In the genomic region with DNA sequence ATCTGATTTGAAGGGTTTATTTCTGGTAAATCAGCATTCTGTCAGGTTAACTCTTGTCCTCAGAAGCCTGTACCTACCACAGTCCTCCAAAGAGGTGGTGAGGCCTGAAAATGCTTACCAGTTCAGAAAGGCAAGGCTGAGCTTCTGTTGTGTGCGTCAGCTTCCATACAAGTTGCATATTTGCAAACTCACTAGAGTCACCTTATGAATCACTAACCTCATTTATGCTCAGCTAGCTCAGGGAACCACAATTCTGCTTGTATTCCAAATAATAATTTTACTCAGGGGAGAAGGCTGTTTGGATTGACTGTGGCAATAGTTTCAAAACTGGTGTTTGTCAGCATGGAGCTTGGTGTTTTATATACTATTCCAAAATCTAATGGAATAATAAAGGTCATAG, we compare ENCODE assay signal across 13 cellular contexts.
DNase-seq lines count a peak whose midpoint lies in the region; ATAC-seq and TF ChIP-seq lines count a peak whose summit lies in the region.
"Had no signal": no experiment of that assay in that cellular context is flagged by ENCODE, and none has a peak within 500 bp of the region (broad histone marks: within the 10 kb centered on the region; RNA-seq: fewer than 3 reads in every experiment).

No MANE protein-coding gene starts in this region.

- peaks cover 20% of the 10 kb centered on the region for H3F3A ChIP-seq in SK-N-SH (replicated peaks; ENCODE audit: insufficient read depth)

- no peaks in the 10 kb centered on the region for H4K20me1 ChIP-seq in SK-N-SH (ENCODE audit: insufficient read depth)

- ATAC-seq in sciatic nerve (peak; percentile 85), HG03432 (IDR thresholded peaks at IDR 0.05; ENCODE audit: unreplicated experiment) (no peak)

- H3K4me1 ChIP-seq in SK-N-SH (ENCODE audit: control insufficient read depth in 1 of 2, insufficient read depth in 2 of 2, low read depth in 1 of 2, low read length in 1 of 2), result peaks cover 11 to 19% of the 10 kb centered on the region in 2 experiments; a peak in 2 of 4 replicates
- H3K4me1 ChIP-seq: Caco-2, sigmoid colon had no signal

- 0 out of 4 replicates have a peak, but pooled peaks of 1 of the 2 experiments have one; percentile 16 for TF ChIP-seq EP300 in SK-N-SH (IDR thresholded peaks at IDR 0.05; ENCODE audit: borderline replicate concordance in 1 of 2, low read depth in 1 of 2, low read length in 1 of 2)

- H3K9me3 ChIP-seq in SK-N-SH, result no peaks in the 10 kb centered on the region
- H3K9me3 ChIP-seq: Caco-2, sigmoid colon had no signal

- WGBS in SK-N-SH (ENCODE audit: low lambda C conversion rate), result no CpG with 5 or more reads among the region's 1 CpG

- POLR2A ChIA-PET in SK-N-SH (lab: Yijun Ruan, JAX), result no interaction called here

- H3K27ac ChIP-seq in SK-N-SH (ENCODE audit: low read depth in 2 of 2, low read length in 1 of 2), result peak overlapping the region in 1 of 2 experiments; percentile 59; a peak in 1 of 4 replicates
- H3K27ac ChIP-seq: sigmoid colon had no signal

- 0 out of 2 replicates have a peak overlapping the region, but pooled peaks have one; percentile 9 for H3K4me2 ChIP-seq in SK-N-SH

- H3K27me3 ChIP-seq in SK-N-SH (ENCODE audit: insufficient read depth), result no peaks in the 10 kb centered on the region
- H3K27me3 ChIP-seq: sigmoid colon had no signal

- DNase-seq in ELR (ENCODE audit: low read depth), result peak; percentile 96
- DNase-seq in SK-N-SH, result no peak
- peak; percentile 97 for DNase-seq in fibroblast of gingiva (ENCODE audit: low read depth)
- no peak for DNase-seq in sciatic nerve (ENCODE audit: low spot score)
- no peak for DNase-seq in DMS153 (lab: John Stamatoyannopoulos, UW)
- DNase-seq in DMS79 treated with DMSO at 0.1 percent for 48 hours (lab: John Stamatoyannopoulos, UW), result no peak
- no peak for DNase-seq in SK-N-DZ (ENCODE audit: low spot score)
- DNase-seq: activated CD4-positive, alpha-beta T cell treated with anti-CD3 and anti-CD28 coated beads, Interleukin-2, amount 50 U/mL, for 48 hours; Caco-2; effector CD4-positive, alpha-beta T cell; NCI-H1417; sigmoid colon had no signal

- no peak overlapping the region for H2AFZ ChIP-seq in SK-N-SH (ENCODE audit: low read depth)

- H3K9me2 ChIP-seq in SK-N-SH, result no peaks in the 10 kb centered on the region

- intact Hi-C loops in sciatic nerve (cut with DNase I), result no loop called here

- no peaks in the 10 kb centered on the region for H3K79me2 ChIP-seq in SK-N-SH (ENCODE audit: insufficient read depth)

- no peak overlapping the region for H3K4me3 ChIP-seq in SK-N-SH (ENCODE audit: low read depth in 2 of 2, low read length in 1 of 2)
- H3K4me3 ChIP-seq: sigmoid colon had no signal

- CTCF ChIA-PET in SK-N-SH (lab: Yijun Ruan, JAX), result interaction anchor here (1.4 kb wide), 1 partner anchor 348 kb away, joined by 3 read pairs; no protein-coding TSS in a partner anchor

- H3K36me3 ChIP-seq in SK-N-SH (replicated peaks in 1 of 2; ENCODE audit: control insufficient read depth in 1 of 2, insufficient read depth in 2 of 2, low read length in 1 of 2), result peaks cover 0 to 11% of the 10 kb centered on the region in 2 experiments
- H3K36me3 ChIP-seq: sigmoid colon had no signal

- no peak for TF ChIP-seq RAD21 in SK-N-SH (IDR thresholded peaks at IDR 0.05; ENCODE audit: low read length)

- no peak for TF ChIP-seq CTCF in SK-N-SH (IDR thresholded peaks at IDR 0.05)

- H3K9ac ChIP-seq in SK-N-SH, result peak overlapping the region; percentile 19; the same call in 1 of the 2 replicates

TF ChIP-seq in SK-N-SH, 30 proteins besides CTCF, POLR2A, EP300 and RAD21 (continues in another document):
- TF ChIP-seq, protein P1, sequence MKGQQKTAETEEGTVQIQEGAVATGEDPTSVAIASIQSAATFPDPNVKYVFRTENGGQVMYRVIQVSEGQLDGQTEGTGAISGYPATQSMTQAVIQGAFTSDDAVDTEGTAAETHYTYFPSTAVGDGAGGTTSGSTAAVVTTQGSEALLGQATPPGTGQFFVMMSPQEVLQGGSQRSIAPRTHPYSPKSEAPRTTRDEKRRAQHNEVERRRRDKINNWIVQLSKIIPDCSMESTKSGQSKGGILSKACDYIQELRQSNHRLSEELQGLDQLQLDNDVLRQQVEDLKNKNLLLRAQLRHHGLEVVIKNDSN (IDR thresholded peaks at IDR 0.05; ENCODE audit: borderline replicate concordance, low read depth), result no peak
- TF ChIP-seq NRF1 (IDR thresholded peaks at IDR 0.05; ENCODE audit: low read depth, low read length) (no peak), RCOR1 (IDR thresholded peaks at IDR 0.05; ENCODE audit: low read length) (no peak), RFX5 (IDR thresholded peaks at IDR 0.05; ENCODE audit: low read length) (no peak), FOXJ3 (CRISPR knock-in tag; IDR thresholded peaks at IDR 0.05) (no peak), FOXM1 (IDR thresholded peaks at IDR 0.05; ENCODE audit: low read depth) (no peak), SMC3 (IDR thresholded peaks at IDR 0.05; ENCODE audit: low read depth, low read length) (no peak), TAF1 (IDR thresholded peaks at IDR 0.05; ENCODE audit: borderline replicate concordance, low read depth, low read length) (no peak), RXRA (IDR thresholded peaks at IDR 0.05; ENCODE audit: borderline replicate concordance, low read depth) (peak; percentile 21; the same call in 1 of the 2 replicates), MXI1 (IDR thresholded peaks at IDR 0.05; ENCODE audit: low read depth, low read length) (no peak), POLR2AphosphoS5 (IDR thresholded peaks at IDR 0.05; ENCODE audit: low read depth, low read length) (no peak), GABPA (IDR thresholded peaks at IDR 0.05; ENCODE audit: low read depth) (no peak), NFIC (IDR thresholded peaks at IDR 0.05; ENCODE audit: borderline replicate concordance) (peak; percentile 27; the same call in 1 of the 2 replicates), EZH2phosphoT487 (IDR thresholded peaks at IDR 0.05; ENCODE audit: borderline replicate concordance, low read depth) (no peak), TEAD4 (IDR thresholded peaks at IDR 0.05; ENCODE audit: borderline replicate concordance, insufficient read depth) (no peak), ELF1 (IDR thresholded peaks at IDR 0.05) (no peak), YY1 (IDR thresholded peaks at IDR 0.05; ENCODE audit: low read depth) (no peak), FOSL2 (IDR thresholded peaks at IDR 0.05; ENCODE audit: borderline replicate concordance, low read depth) (peak; percentile 89), MEF2A (IDR thresholded peaks at IDR 0.05; ENCODE audit: borderline replicate concordance, low read depth) (no peak), TCF12 (IDR thresholded peaks at IDR 0.05) (peak; percentile 55; the same call in 1 of the 2 replicates), GATA2 (CRISPR knock-in tag; IDR thresholded peaks at IDR 0.05) (no peak), JUND (IDR thresholded peaks at IDR 0.05) (peak; percentile 62), CHD2 (IDR thresholded peaks at IDR 0.05; ENCODE audit: low read length, partially characterized antibody) (no peak), SIN3A (IDR thresholded peaks at IDR 0.05; ENCODE audit: borderline replicate concordance, low read depth, low read length) (no peak)
- TF ChIP-seq, protein P2, sequence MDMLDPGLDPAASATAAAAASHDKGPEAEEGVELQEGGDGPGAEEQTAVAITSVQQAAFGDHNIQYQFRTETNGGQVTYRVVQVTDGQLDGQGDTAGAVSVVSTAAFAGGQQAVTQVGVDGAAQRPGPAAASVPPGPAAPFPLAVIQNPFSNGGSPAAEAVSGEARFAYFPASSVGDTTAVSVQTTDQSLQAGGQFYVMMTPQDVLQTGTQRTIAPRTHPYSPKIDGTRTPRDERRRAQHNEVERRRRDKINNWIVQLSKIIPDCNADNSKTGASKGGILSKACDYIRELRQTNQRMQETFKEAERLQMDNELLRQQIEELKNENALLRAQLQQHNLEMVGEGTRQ (IDR thresholded peaks at IDR 0.05; ENCODE audit: borderline replicate concordance, low read depth, low read length), result no peak
- TF ChIP-seq, protein P3, sequence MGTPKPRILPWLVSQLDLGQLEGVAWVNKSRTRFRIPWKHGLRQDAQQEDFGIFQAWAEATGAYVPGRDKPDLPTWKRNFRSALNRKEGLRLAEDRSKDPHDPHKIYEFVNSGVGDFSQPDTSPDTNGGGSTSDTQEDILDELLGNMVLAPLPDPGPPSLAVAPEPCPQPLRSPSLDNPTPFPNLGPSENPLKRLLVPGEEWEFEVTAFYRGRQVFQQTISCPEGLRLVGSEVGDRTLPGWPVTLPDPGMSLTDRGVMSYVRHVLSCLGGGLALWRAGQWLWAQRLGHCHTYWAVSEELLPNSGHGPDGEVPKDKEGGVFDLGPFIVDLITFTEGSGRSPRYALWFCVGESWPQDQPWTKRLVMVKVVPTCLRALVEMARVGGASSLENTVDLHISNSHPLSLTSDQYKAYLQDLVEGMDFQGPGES (IDR thresholded peaks at IDR 0.05; ENCODE audit: low read depth, low read length), result no peak
- TF ChIP-seq, protein P4, sequence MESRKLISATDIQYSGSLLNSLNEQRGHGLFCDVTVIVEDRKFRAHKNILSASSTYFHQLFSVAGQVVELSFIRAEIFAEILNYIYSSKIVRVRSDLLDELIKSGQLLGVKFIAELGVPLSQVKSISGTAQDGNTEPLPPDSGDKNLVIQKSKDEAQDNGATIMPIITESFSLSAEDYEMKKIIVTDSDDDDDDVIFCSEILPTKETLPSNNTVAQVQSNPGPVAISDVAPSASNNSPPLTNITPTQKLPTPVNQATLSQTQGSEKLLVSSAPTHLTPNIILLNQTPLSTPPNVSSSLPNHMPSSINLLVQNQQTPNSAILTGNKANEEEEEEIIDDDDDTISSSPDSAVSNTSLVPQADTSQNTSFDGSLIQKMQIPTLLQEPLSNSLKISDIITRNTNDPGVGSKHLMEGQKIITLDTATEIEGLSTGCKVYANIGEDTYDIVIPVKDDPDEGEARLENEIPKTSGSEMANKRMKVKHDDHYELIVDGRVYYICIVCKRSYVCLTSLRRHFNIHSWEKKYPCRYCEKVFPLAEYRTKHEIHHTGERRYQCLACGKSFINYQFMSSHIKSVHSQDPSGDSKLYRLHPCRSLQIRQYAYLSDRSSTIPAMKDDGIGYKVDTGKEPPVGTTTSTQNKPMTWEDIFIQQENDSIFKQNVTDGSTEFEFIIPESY (IDR thresholded peaks at IDR 0.05; ENCODE audit: borderline replicate concordance, low read depth), result no peak
- TF ChIP-seq, protein P5, sequence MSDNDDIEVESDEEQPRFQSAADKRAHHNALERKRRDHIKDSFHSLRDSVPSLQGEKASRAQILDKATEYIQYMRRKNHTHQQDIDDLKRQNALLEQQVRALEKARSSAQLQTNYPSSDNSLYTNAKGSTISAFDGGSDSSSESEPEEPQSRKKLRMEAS (IDR thresholded peaks at IDR 0.05; ENCODE audit: low read depth), result no peak

Comparison
In these comparisons a context has a peak if more than half of its experiments do, and no peak if none do; other contexts are left out.
1. DNase-seq: peak in ELR (single experiment) and fibroblast of gingiva (single experiment); none in SK-N-SH (single experiment), sciatic nerve (single experiment), DMS153 (single experiment), DMS79 treated with DMSO at 0.1 percent for 48 hours (single experiment) and SK-N-DZ (single experiment).